ENCODE assay signal across 19 cellular contexts in genomic region chr9:38390851-38391250, GRCh38. TPM values are rescaled to one million over a fixed set of nuclear protein-coding genes. Genes with fewer than 3 reads are reported as not detected.
DNase-seq lines count a peak whose midpoint lies in the region; ATAC-seq, FAIRE-seq and TF ChIP-seq lines count a peak whose summit lies in the region.
"Had no signal": no experiment of that assay in that cellular context is flagged by ENCODE, and none has a peak within 500 bp of the region (broad histone marks: within the 10 kb centered on the region; RNA-seq: fewer than 3 reads in every experiment).

No MANE protein-coding gene starts in this region.

- peak overlapping the region in 1 of 8 donors; percentile 19 for H3K27ac Mint-ChIP-seq in CD8-positive, alpha-beta memory T cell
- H3K27ac Mint-ChIP-seq: endodermal cell had no signal

- H3K27ac ChIP-seq in CD8-positive, alpha-beta memory T cell (ENCODE audit: low read depth, low read length), result no peak overlapping the region
- H3K27ac ChIP-seq in ascending aorta (peak overlapping the region; percentile 98 to 99), HepG2 (ENCODE audit: extremely low read length, insufficient read depth, low read length) (no peak overlapping the region), sigmoid colon (peak overlapping the region; percentile 84 to 97 (median 88)), caudate nucleus (ENCODE audit: low read depth, low read length) (no peak overlapping the region), suprapubic skin (no peak overlapping the region)
- H3K27ac ChIP-seq: brain microvascular endothelial cell, upper lobe of right lung had no signal

- no peak for FAIRE-seq in HepG2 (lab: Jason Lieb, UNC)
- FAIRE-seq: GM19239 had no signal

- WGBS in HepG2 (ENCODE audit: low lambda C conversion rate), result 43% methylated on average over 5 of the region's 5 CpGs
- WGBS in sigmoid colon, 2 donors, result 26 to 60% methylated on average over 5 of the region's 5 CpGs
- 62% methylated on average over 5 of the region's 5 CpGs for WGBS in suprapubic skin

- peaks cover 32% of the 10 kb centered on the region for H3K79me2 ChIP-seq in HepG2 (ENCODE audit: insufficient read depth, low read length)

- peaks cover 7% of the 10 kb centered on the region for H3K4me1 ChIP-seq in CD8-positive, alpha-beta memory T cell (ENCODE audit: insufficient read depth, low read length)
- peaks cover 31 to 46% of the 10 kb centered on the region in 2 donors for H3K4me1 ChIP-seq in ascending aorta
- peaks cover 86% of the 10 kb centered on the region for H3K4me1 ChIP-seq in HepG2 (ENCODE audit: insufficient read depth, low read length)
- peaks cover 0 to 82% (median 58%) of the 10 kb centered on the region in 4 donors for H3K4me1 ChIP-seq in sigmoid colon
- H3K4me1 ChIP-seq in suprapubic skin, result peaks cover 27% of the 10 kb centered on the region

- peaks cover 0 to 15% of the 10 kb centered on the region in 2 donors for H3K27me3 Mint-ChIP-seq in CD8-positive, alpha-beta memory T cell

- TF ChIP-seq CTCF in ascending aorta (IDR thresholded peaks at IDR 0.05), result no peak
- no peak for TF ChIP-seq CTCF in HepG2 (CRISPR knock-in tag; IDR thresholded peaks at IDR 0.05)
- TF ChIP-seq CTCF in sigmoid colon (IDR thresholded peaks at IDR 0.05), result no peak
- no peak for TF ChIP-seq CTCF in suprapubic skin (IDR thresholded peaks at IDR 0.05)

- POLR2A ChIA-PET in CD8-positive, alpha-beta memory T cell (lab: Charles Lee), result no interaction called here
- POLR2A ChIA-PET in HepG2 (lab: Yijun Ruan, JAX), result interaction anchor here (1.6 kb wide), 1 partner anchor 13 kb away, joined by 5 read pairs; no protein-coding TSS in a partner anchor

- peaks cover 1 to 9% (median 8%) of the 10 kb centered on the region in 3 donors for H3K36me3 Mint-ChIP-seq in CD8-positive, alpha-beta memory T cell

- no peak for TF ChIP-seq RAD21 in HepG2 (CRISPR knock-in tag; IDR thresholded peaks at IDR 0.05)

- in situ Hi-C loops in HepG2 (cut with HindIII; ENCODE audit: extremely low pct_ligation_motif_present, low pct_unique_long_range_greater_than_20kb), result no loop called here

- H3K9me3 Mint-ChIP-seq in CD8-positive, alpha-beta memory T cell, result peaks cover 0 to 4% (median 0%) of the 10 kb centered on the region in 5 donors
- H3K9me3 Mint-ChIP-seq: endodermal cell had no signal

- H3K9me3 ChIP-seq in CD8-positive, alpha-beta memory T cell (ENCODE audit: low read length), result no peaks in the 10 kb centered on the region
- peaks cover 0 to under 1% of the 10 kb centered on the region in 2 donors for H3K9me3 ChIP-seq in ascending aorta
- no peaks in the 10 kb centered on the region for H3K9me3 ChIP-seq in HepG2 (ENCODE audit: low read length)
- H3K9me3 ChIP-seq in sigmoid colon, result no peaks in the 10 kb centered on the region
- H3K9me3 ChIP-seq in suprapubic skin, result no peaks in the 10 kb centered on the region
- H3K9me3 ChIP-seq: ovary, upper lobe of right lung had no signal

- no peaks in the 10 kb centered on the region for H3K27me3 ChIP-seq in CD8-positive, alpha-beta memory T cell (ENCODE audit: insufficient read depth, low read length, poor library complexity, severe bottlenecking)
- H3K27me3 ChIP-seq in ascending aorta (no peaks in the 10 kb centered on the region), HepG2 (ENCODE audit: control insufficient read depth in 1 of 2, insufficient read depth in 2 of 2, low read length in 2 of 2) (no peaks in the 10 kb centered on the region; a peak in 1 of 5 replicates), sigmoid colon (no peaks in the 10 kb centered on the region), suprapubic skin (no peaks in the 10 kb centered on the region)
- H3K27me3 ChIP-seq: brain microvascular endothelial cell, ovary, upper lobe of right lung had no signal

- TF ChIP-seq POLR2A in HepG2 (IDR thresholded peaks at IDR 0.05; ENCODE audit: insufficient read depth in 1 of 2, low read depth in 2 of 2, low read length in 2 of 2) (no peak), sigmoid colon (IDR thresholded peaks at IDR 0.05) (no peak), suprapubic skin (IDR thresholded peaks at IDR 0.05) (no peak)

- CTCF ChIA-PET in CD8-positive, alpha-beta memory T cell (lab: Charles Lee), result no interaction called here
- CTCF ChIA-PET in HepG2 (lab: Yijun Ruan, JAX; ENCODE audit: low intra/inter-chr PET ratio, low total read pairs), result no interaction called here

- DNase-seq in CD8-positive, alpha-beta memory T cell, result no peak
- DNase-seq in ascending aorta (ENCODE audit: low spot score in 2 of 2) (no peak), HepG2 (ENCODE audit: low spot score) (no peak), sigmoid colon (peak; percentile 42), caudate nucleus (lab: John Stamatoyannopoulos, UW) (no peak), suprapubic skin (ENCODE audit: low spot score in 2 of 2) (no peak)
- DNase-seq: activated CD4-positive, CD25-positive, alpha-beta regulatory T cell treated with anti-CD3 and anti-CD28 coated beads, Interleukin-2, amount 50 U/mL, for 72 hours; activated T-cell treated with anti-CD3 and anti-CD28 coated beads, Interleukin-2, amount 50 U/mL, for 1 hour; brain microvascular endothelial cell; EL; endodermal cell; NCI-H1694; NCI-H524; ovary; PC-3; upper lobe of right lung had no signal

- ATAC-seq in HepG2 (no peak), GM18873 (IDR thresholded peaks at IDR 0.05; ENCODE audit: low FRiP score, unreplicated experiment) (no peak), esophagus mucosa (no peak)
- ATAC-seq: PC-3, upper lobe of right lung had no signal

- H3K4me3 Mint-ChIP-seq in CD8-positive, alpha-beta memory T cell, result peak overlapping the region in 6 of 7 donors; percentile 10 to 96 (median 92)
- H3K4me3 Mint-ChIP-seq: endodermal cell had no signal

- H3K9ac ChIP-seq in HepG2 (ENCODE audit: insufficient read depth, low read depth, low read length), result no peak overlapping the region

- TF ChIP-seq EP300 in HepG2 (IDR thresholded peaks at IDR 0.05; ENCODE audit: low read depth in 2 of 2, low read length in 2 of 2), result no peak
- no peak for TF ChIP-seq EP300 in HepG2 (CRISPR knock-in tag; IDR thresholded peaks at IDR 0.05; ENCODE audit: borderline replicate concordance)
- TF ChIP-seq EP300 in sigmoid colon (IDR thresholded peaks at IDR 0.05), result no peak
- TF ChIP-seq EP300 in suprapubic skin (IDR thresholded peaks at IDR 0.05), result no peak

- BruUV-seq in HepG2 (replicated peaks; lab: Mats Ljungman, UMichigan), result no TSS peak

- H3K4me1 Mint-ChIP-seq in CD8-positive, alpha-beta memory T cell, result peaks cover 12 to 17% (median 17%) of the 10 kb centered on the region in 3 donors

- no peaks in the 10 kb centered on the region for H3K36me3 ChIP-seq in CD8-positive, alpha-beta memory T cell (ENCODE audit: insufficient read depth, low read length)
- H3K36me3 ChIP-seq in ascending aorta (peaks cover 5 to 8% of the 10 kb centered on the region in 2 donors), HepG2 (replicated peaks in 1 of 2; ENCODE audit: control insufficient read depth in 1 of 2, insufficient read depth in 2 of 2, low read length in 2 of 2) (peaks cover 5 to 15% of the 10 kb centered on the region in 2 experiments; a peak in 4 of 5 replicates), sigmoid colon (peaks cover under 1 to 4% (median 3%) of the 10 kb centered on the region in 4 donors), suprapubic skin (peaks cover 4% of the 10 kb centered on the region)
- H3K36me3 ChIP-seq: ovary had no signal

- no peaks in the 10 kb centered on the region for H4K20me1 ChIP-seq in HepG2 (ENCODE audit: insufficient read depth, low read length)

- intact Hi-C loops in ascending aorta (cut with DNase I), result loop anchor here (1.0 to 10.0 kb wide), 5 partner anchors 9 to 1906 kb away; partner anchors contain the start of genes POLR1E and SLC25A51
- intact Hi-C loops in HepG2 (cut with micrococcal nuclease; ENCODE audit: unreplicated experiment), result no loop called here
- intact Hi-C loops in sigmoid colon (cut with DNase I), result loop anchor here (5.0 to 10.0 kb wide), 5 partner anchors 326 to 1816 kb away; partner anchors contain the start of genes MELK, POLR1E, SHB and TOMM5

- no peak overlapping the region for H3K4me3 ChIP-seq in CD8-positive, alpha-beta memory T cell (ENCODE audit: low read length)
- H3K4me3 ChIP-seq in ascending aorta, result no peak overlapping the region
- H3K4me3 ChIP-seq in HepG2 (replicated peaks in 1 of 3; ENCODE audit: insufficient read depth in 1 of 3, low read depth in 2 of 3, low read length in 3 of 3), result no peak overlapping the region
- no peak overlapping the region for H3K4me3 ChIP-seq in sigmoid colon
- H3K4me3 ChIP-seq in suprapubic skin, result no peak overlapping the region
- H3K4me3 ChIP-seq: ovary, upper lobe of right lung had no signal

- H2AFZ ChIP-seq in HepG2 (ENCODE audit: low read length), result no peak overlapping the region

- peak overlapping the region; percentile 14; the same call in 1 of the 2 replicates for H3K4me2 ChIP-seq in HepG2 (ENCODE audit: low read depth, low read length)

RNA-seq across cellular contexts. Expression of gene ALDH1B1, which starts 1.7 kb away (rescaled TPM):
- total RNA-seq in CD8-positive, alpha-beta memory T cell, result 10 to 100 TPM; 25.1 to 27.6 TPM
- polyA plus RNA-seq in CD8-positive, alpha-beta memory T cell, result 13.9 TPM
- total RNA-seq in ascending aorta (85.5 TPM), HepG2 (2016; rRNA removed; fragmentation: Illumina TruSeq; extraction: Trizol) (125 and 159 TPM in 2 replicates), sigmoid colon (100 to 1,000 TPM in 2 of 4 donors, 10 to 100 TPM in 2; 35.7 to 162 (median 101) TPM), suprapubic skin (1 to 10 TPM; 2.2 to 4.3 (median 3.4) TPM), esophagus mucosa (4.2 TPM)
- total RNA-seq in HepG2 (2016; cell fraction: cytosol; rRNA removed; fragmentation: Illumina TruSeq; extraction: Trizol; ENCODE audit: low read depth), result 11.5 TPM in 2 replicates
- total RNA-seq in HepG2 (2016; cell fraction: insoluble cytoplasmic fraction; rRNA removed; fragmentation: Illumina TruSeq; extraction: Trizol), result 126 and 146 TPM in 2 replicates
- total RNA-seq in HepG2 (2016; cell fraction: membrane; rRNA removed; fragmentation: Illumina TruSeq; extraction: Trizol), result 48.8 and 50.7 TPM in 2 replicates
- 50.9 and 56.2 TPM in 2 replicates for total RNA-seq in HepG2 (2016; cell fraction: nucleus; rRNA removed; fragmentation: Illumina TruSeq; extraction: Trizol)
- polyA plus RNA-seq in HepG2 (2011; rRNA removed) (45.1 and 49.5 TPM in 2 replicates), sigmoid colon (10 to 100 TPM; 19.2 to 45.0 (median 24.0) TPM)
- polyA plus RNA-seq in HepG2 (2011; cell fraction: cytosol; rRNA removed), result 39.2 and 42.4 TPM in 2 replicates
- polyA plus RNA-seq in HepG2 (2011; cell fraction: nucleus; rRNA removed), result 15.7 and 19.6 TPM in 2 replicates
- 51.6 and 52.8 TPM in 2 replicates for polyA plus RNA-seq in HepG2 (2012)
- polyA plus RNA-seq in HepG2 (2016; cell fraction: cytosol; fragmentation: Illumina TruSeq; extraction: Trizol; ENCODE audit: low read depth), result 7.5 and 7.7 TPM in 2 replicates
- 131 and 144 TPM in 2 replicates for polyA plus RNA-seq in HepG2 (2016; cell fraction: insoluble cytoplasmic fraction; fragmentation: Illumina TruSeq; extraction: Trizol; ENCODE audit: low read depth)
- polyA plus RNA-seq in HepG2 (2016; cell fraction: membrane; fragmentation: Illumina TruSeq; extraction: Trizol; ENCODE audit: low read depth), result 23.3 and 23.6 TPM in 2 replicates
- polyA plus RNA-seq in HepG2 (2016; cell fraction: nucleus; fragmentation: Illumina TruSeq; extraction: Trizol; ENCODE audit: insufficient read depth, low read depth), result 57.5 and 58.3 TPM in 2 replicates
- polyA minus RNA-seq in HepG2 (2011; rRNA and poly(A)+ RNA removed; ENCODE audit: low replicate concordance), result 58.5 and 119 TPM in 2 replicates
- 51.9 and 56.8 TPM in 2 replicates for polyA minus RNA-seq in HepG2 (2011; cell fraction: cytosol; rRNA and poly(A)+ RNA removed)
- 20.2 and 23.6 TPM in 2 replicates for polyA minus RNA-seq in HepG2 (2011; cell fraction: nucleus; rRNA and poly(A)+ RNA removed)

RNA-seq across cellular contexts. Expression of gene IGFBPL1, which starts 33.4 kb away (rescaled TPM):
- total RNA-seq in CD8-positive, alpha-beta memory T cell, result not detected
- not detected for polyA plus RNA-seq in CD8-positive, alpha-beta memory T cell
- total RNA-seq in ascending aorta, result 4.8 TPM
- 0.24 and 0.44 TPM in 2 replicates for total RNA-seq in HepG2 (2016; rRNA removed; fragmentation: Illumina TruSeq; extraction: Trizol)
- not detected in 2 replicates for total RNA-seq in HepG2 (2016; cell fraction: cytosol; rRNA removed; fragmentation: Illumina TruSeq; extraction: Trizol; ENCODE audit: low read depth)
- total RNA-seq in HepG2 (2016; cell fraction: insoluble cytoplasmic fraction; rRNA removed; fragmentation: Illumina TruSeq; extraction: Trizol), result 0.24 TPM in 1 of 2 replicates, not detected in the other
- total RNA-seq in HepG2 (2016; cell fraction: membrane; rRNA removed; fragmentation: Illumina TruSeq; extraction: Trizol), result not detected in 2 replicates
- not detected in 2 replicates for total RNA-seq in HepG2 (2016; cell fraction: nucleus; rRNA removed; fragmentation: Illumina TruSeq; extraction: Trizol)
- 0.07 TPM in 1 of 2 replicates, not detected in the other for polyA plus RNA-seq in HepG2 (2011; rRNA removed)
- 0.12 TPM in 1 of 2 replicates, not detected in the other for polyA plus RNA-seq in HepG2 (2011; cell fraction: cytosol; rRNA removed)
- polyA plus RNA-seq in HepG2 (2011; cell fraction: nucleus; rRNA removed), result not detected in 2 replicates
- not detected in 2 replicates for polyA plus RNA-seq in HepG2 (2012)
- polyA plus RNA-seq in HepG2 (2016; cell fraction: cytosol; fragmentation: Illumina TruSeq; extraction: Trizol; ENCODE audit: low read depth), result not detected in 2 replicates
- not detected in 2 replicates for polyA plus RNA-seq in HepG2 (2016; cell fraction: insoluble cytoplasmic fraction; fragmentation: Illumina TruSeq; extraction: Trizol; ENCODE audit: low read depth)
- polyA plus RNA-seq in HepG2 (2016; cell fraction: membrane; fragmentation: Illumina TruSeq; extraction: Trizol; ENCODE audit: low read depth), result not detected in 2 replicates
- polyA plus RNA-seq in HepG2 (2016; cell fraction: nucleus; fragmentation: Illumina TruSeq; extraction: Trizol; ENCODE audit: insufficient read depth, low read depth), result not detected in 2 replicates
- not detected in 2 replicates for polyA minus RNA-seq in HepG2 (2011; rRNA and poly(A)+ RNA removed; ENCODE audit: low replicate concordance)
- not detected in 2 replicates for polyA minus RNA-seq in HepG2 (2011; cell fraction: cytosol; rRNA and poly(A)+ RNA removed)
- not detected in 2 replicates for polyA minus RNA-seq in HepG2 (2011; cell fraction: nucleus; rRNA and poly(A)+ RNA removed)
- total RNA-seq in sigmoid colon, result 1 to 10 TPM in 2 of 4 donors, under 1 TPM in 1, not detected in 1; 0.36 to 2.2 (median 1.4) TPM
- polyA plus RNA-seq in sigmoid colon, result under 1 TPM in 1 of 3 donors, not detected in 2; 0.23 TPM
- total RNA-seq in suprapubic skin, result not detected
- not detected for total RNA-seq in esophagus mucosa

Comparison
In these comparisons a context has a peak if more than half of its experiments do, and no peak if none do; other contexts are left out.
1. H3K27ac ChIP-seq: peak in ascending aorta (2 of 2) and sigmoid colon (4 of 4); none in CD8-positive, alpha-beta memory T cell (single experiment), HepG2 (single experiment), caudate nucleus (single experiment) and suprapubic skin (single experiment).